In genomic region chr20:38962044-38962897, GRCh38 we compare ENCODE assay signal across 1 cellular context.
TF ChIP-seq lines count a peak whose summit lies in the region.

Gene DHX35, plus strand, starts transcription at chr20:38962344. Its CDS starts 24 bp downstream, at chr20:38962368.

TF ChIP-seq in HepG2, 621 proteins besides CTCF, POLR2A, EP300 and RAD21 (continued from another document and continues in another):
- TF ChIP-seq ZNF225 (CRISPR knock-in tag; IDR thresholded peaks at IDR 0.05) (peak; percentile 76; the same call in 1 of the 2 replicates), ZNF512B (CRISPR knock-in tag; IDR thresholded peaks at IDR 0.05; ENCODE audit: borderline replicate concordance) (no peak; the same call in none of the 2 replicates), ISX (CRISPR knock-in tag; conservative IDR thresholded peaks at IDR 0.05) (peak; percentile 75; the same call in 1 of the 2 replicates), ZNF431 (CRISPR knock-in tag; IDR thresholded peaks at IDR 0.05; ENCODE audit: borderline replicate concordance, low read depth) (peak; percentile 93), MEF2D (CRISPR knock-in tag; IDR thresholded peaks at IDR 0.05) (peak; percentile 63), TRAFD1 (CRISPR knock-in tag; IDR thresholded peaks at IDR 0.05; ENCODE audit: borderline replicate concordance) (peak; percentile 91; the same call in 1 of the 2 replicates), THAP11 (CRISPR knock-in tag; IDR thresholded peaks at IDR 0.05) (peak; percentile 89), NBN (conservative IDR thresholded peaks at IDR 0.05) (no peak), FOXP1 (IDR thresholded peaks at IDR 0.05) (no peak), FOXP1 (CRISPR knock-in tag; IDR thresholded peaks at IDR 0.05) (peak; percentile 52), ZNF205 (CRISPR knock-in tag; IDR thresholded peaks at IDR 0.05) (peak; percentile 85; the same call in 1 of the 2 replicates), ZNF782 (CRISPR knock-in tag; IDR thresholded peaks at IDR 0.05; ENCODE audit: borderline replicate concordance) (peak; percentile 89; the same call in 1 of the 2 replicates), HMGA1 (CRISPR knock-in tag; conservative IDR thresholded peaks at IDR 0.05) (no peak), SRSF4 (IDR thresholded peaks at IDR 0.05; ENCODE audit: low read depth, low read length, poor library complexity, severe bottlenecking) (no peak), NFKB2 (CRISPR knock-in tag; IDR thresholded peaks at IDR 0.05; ENCODE audit: borderline replicate concordance) (peak; percentile 95; the same call in 1 of the 2 replicates), ZNF256 (CRISPR knock-in tag; conservative IDR thresholded peaks at IDR 0.05) (peak; percentile 95), ATF6 (CRISPR knock-in tag; conservative IDR thresholded peaks at IDR 0.05) (0 out of 2 replicates have a peak, but pooled peaks have one; percentile 8), SPEN (CRISPR knock-in tag; IDR thresholded peaks at IDR 0.05; ENCODE audit: low read depth) (peak; percentile 95), SCMH1 (CRISPR knock-in tag; IDR thresholded peaks at IDR 0.05; ENCODE audit: borderline replicate concordance) (no peak), RFXAP (CRISPR knock-in tag; IDR thresholded peaks at IDR 0.05; ENCODE audit: borderline replicate concordance) (peak; percentile 85), TRIM22 (IDR thresholded peaks at IDR 0.05) (no peak), TFDP2 (CRISPR knock-in tag; IDR thresholded peaks at IDR 0.05) (peak; percentile 98), ZNF12 (CRISPR knock-in tag; IDR thresholded peaks at IDR 0.05) (peak; percentile 62; the same call in 1 of the 2 replicates), FOXC1 (CRISPR knock-in tag; IDR thresholded peaks at IDR 0.05; ENCODE audit: borderline replicate concordance) (peak; percentile 86), PPARG (CRISPR knock-in tag; conservative IDR thresholded peaks at IDR 0.05) (peak; percentile 93), NCOA5 (CRISPR knock-in tag; IDR thresholded peaks at IDR 0.05) (no peak), ZNF33A (CRISPR knock-in tag; IDR thresholded peaks at IDR 0.05; ENCODE audit: borderline replicate concordance) (peak; percentile 93; the same call in 1 of the 2 replicates), ZNF589 (CRISPR knock-in tag; conservative IDR thresholded peaks at IDR 0.05) (0 out of 2 replicates have a peak, but pooled peaks have one; percentile 56), PAX8 (CRISPR knock-in tag; IDR thresholded peaks at IDR 0.05; ENCODE audit: borderline replicate concordance) (peak; percentile 98), CENPT (CRISPR knock-in tag; IDR thresholded peaks at IDR 0.05; ENCODE audit: low read depth) (no peak; the same call in 1 of the 2 replicates), FOXO1 (CRISPR knock-in tag; IDR thresholded peaks at IDR 0.05) (peak; percentile 69), HNF4A (CRISPR knock-in tag; IDR thresholded peaks at IDR 0.05) (peak; percentile 63), ZNF329 (CRISPR knock-in tag; IDR thresholded peaks at IDR 0.05; ENCODE audit: low read depth) (no peak; the same call in 1 of the 2 replicates), ZNF619 (CRISPR knock-in tag; IDR thresholded peaks at IDR 0.05) (peak; percentile 88), KLF13 (CRISPR knock-in tag; IDR thresholded peaks at IDR 0.05) (peak; percentile 93), RBAK (CRISPR knock-in tag; IDR thresholded peaks at IDR 0.05) (no peak), TOE1 (CRISPR knock-in tag; IDR thresholded peaks at IDR 0.05) (peak; percentile 81), U2AF1 (optimal IDR thresholded peaks at IDR 0.05; ENCODE audit: low read depth, low read length) (peak; percentile 63), SSRP1 (CRISPR knock-in tag; IDR thresholded peaks at IDR 0.05) (no peak), ZNF180 (CRISPR knock-in tag; IDR thresholded peaks at IDR 0.05; ENCODE audit: borderline replicate concordance, low read depth) (0 out of 2 replicates have a peak, but pooled peaks have one; percentile 59), MTA1 (CRISPR knock-in tag; IDR thresholded peaks at IDR 0.05; ENCODE audit: borderline replicate concordance) (peak; percentile 39; the same call in 1 of the 2 replicates), HES4 (CRISPR knock-in tag; IDR thresholded peaks at IDR 0.05; ENCODE audit: borderline replicate concordance) (peak; percentile 89; the same call in 1 of the 2 replicates), ZNF605 (CRISPR knock-in tag; IDR thresholded peaks at IDR 0.05) (peak; percentile 99), XRCC5 (optimal IDR thresholded peaks at IDR 0.05; ENCODE audit: low read length) (peak; percentile 89)
- TF ChIP-seq, protein P1, sequence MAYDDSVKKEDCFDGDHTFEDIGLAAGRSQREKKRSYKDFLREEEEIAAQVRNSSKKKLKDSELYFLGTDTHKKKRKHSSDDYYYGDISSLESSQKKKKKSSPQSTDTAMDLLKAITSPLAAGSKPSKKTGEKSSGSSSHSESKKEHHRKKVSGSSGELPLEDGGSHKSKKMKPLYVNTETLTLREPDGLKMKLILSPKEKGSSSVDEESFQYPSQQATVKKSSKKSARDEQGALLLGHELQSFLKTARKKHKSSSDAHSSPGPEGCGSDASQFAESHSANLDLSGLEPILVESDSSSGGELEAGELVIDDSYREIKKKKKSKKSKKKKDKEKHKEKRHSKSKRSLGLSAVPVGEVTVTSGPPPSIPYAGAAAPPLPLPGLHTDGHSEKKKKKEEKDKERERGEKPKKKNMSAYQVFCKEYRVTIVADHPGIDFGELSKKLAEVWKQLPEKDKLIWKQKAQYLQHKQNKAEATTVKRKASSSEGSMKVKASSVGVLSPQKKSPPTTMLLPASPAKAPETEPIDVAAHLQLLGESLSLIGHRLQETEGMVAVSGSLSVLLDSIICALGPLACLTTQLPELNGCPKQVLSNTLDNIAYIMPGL (CRISPR knock-in tag; IDR thresholded peaks at IDR 0.05; ENCODE audit: borderline replicate concordance in 1 of 2, low read depth in 1 of 2), result peak; percentile 95 to 98
- TF ChIP-seq, protein P2, sequence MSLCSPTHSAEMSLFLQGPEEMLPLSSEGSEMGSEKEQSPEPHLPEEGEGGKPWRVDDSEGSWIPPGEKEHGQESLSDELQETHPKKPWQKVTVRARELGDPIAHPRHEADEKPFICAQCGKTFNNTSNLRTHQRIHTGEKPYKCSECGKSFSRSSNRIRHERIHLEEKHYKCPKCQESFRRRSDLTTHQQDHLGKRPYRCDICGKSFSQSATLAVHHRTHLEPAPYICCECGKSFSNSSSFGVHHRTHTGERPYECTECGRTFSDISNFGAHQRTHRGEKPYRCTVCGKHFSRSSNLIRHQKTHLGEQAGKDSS (CRISPR knock-in tag; IDR thresholded peaks at IDR 0.05; ENCODE audit: borderline replicate concordance, low read depth), result peak; percentile 91; the same call in 1 of the 2 replicates
- TF ChIP-seq, protein P3, sequence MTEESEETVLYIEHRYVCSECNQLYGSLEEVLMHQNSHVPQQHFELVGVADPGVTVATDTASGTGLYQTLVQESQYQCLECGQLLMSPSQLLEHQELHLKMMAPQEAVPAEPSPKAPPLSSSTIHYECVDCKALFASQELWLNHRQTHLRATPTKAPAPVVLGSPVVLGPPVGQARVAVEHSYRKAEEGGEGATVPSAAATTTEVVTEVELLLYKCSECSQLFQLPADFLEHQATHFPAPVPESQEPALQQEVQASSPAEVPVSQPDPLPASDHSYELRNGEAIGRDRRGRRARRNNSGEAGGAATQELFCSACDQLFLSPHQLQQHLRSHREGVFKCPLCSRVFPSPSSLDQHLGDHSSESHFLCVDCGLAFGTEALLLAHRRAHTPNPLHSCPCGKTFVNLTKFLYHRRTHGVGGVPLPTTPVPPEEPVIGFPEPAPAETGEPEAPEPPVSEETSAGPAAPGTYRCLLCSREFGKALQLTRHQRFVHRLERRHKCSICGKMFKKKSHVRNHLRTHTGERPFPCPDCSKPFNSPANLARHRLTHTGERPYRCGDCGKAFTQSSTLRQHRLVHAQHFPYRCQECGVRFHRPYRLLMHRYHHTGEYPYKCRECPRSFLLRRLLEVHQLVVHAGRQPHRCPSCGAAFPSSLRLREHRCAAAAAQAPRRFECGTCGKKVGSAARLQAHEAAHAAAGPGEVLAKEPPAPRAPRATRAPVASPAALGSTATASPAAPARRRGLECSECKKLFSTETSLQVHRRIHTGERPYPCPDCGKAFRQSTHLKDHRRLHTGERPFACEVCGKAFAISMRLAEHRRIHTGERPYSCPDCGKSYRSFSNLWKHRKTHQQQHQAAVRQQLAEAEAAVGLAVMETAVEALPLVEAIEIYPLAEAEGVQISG (CRISPR knock-in tag; IDR thresholded peaks at IDR 0.05), result peak; percentile 91
- TF ChIP-seq, protein P4, sequence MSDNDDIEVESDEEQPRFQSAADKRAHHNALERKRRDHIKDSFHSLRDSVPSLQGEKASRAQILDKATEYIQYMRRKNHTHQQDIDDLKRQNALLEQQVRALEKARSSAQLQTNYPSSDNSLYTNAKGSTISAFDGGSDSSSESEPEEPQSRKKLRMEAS (IDR thresholded peaks at IDR 0.05), result peak; percentile 96
- TF ChIP-seq, protein P5, sequence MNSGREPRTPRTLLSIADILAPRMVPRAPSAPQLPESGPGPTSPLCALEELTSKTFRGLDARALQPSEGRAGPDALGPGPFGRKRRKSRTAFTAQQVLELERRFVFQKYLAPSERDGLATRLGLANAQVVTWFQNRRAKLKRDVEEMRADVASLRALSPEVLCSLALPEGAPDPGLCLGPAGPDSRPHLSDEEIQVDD (CRISPR knock-in tag; IDR thresholded peaks at IDR 0.05; ENCODE audit: borderline replicate concordance), result peak; percentile 86; the same call in 1 of the 2 replicates
- TF ChIP-seq, protein P6, sequence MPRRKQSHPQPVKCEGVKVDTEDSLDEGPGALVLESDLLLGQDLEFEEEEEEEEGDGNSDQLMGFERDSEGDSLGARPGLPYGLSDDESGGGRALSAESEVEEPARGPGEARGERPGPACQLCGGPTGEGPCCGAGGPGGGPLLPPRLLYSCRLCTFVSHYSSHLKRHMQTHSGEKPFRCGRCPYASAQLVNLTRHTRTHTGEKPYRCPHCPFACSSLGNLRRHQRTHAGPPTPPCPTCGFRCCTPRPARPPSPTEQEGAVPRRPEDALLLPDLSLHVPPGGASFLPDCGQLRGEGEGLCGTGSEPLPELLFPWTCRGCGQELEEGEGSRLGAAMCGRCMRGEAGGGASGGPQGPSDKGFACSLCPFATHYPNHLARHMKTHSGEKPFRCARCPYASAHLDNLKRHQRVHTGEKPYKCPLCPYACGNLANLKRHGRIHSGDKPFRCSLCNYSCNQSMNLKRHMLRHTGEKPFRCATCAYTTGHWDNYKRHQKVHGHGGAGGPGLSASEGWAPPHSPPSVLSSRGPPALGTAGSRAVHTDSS (CRISPR knock-in tag; conservative IDR thresholded peaks at IDR 0.05), result no peak
